11 cellular contexts compared by ENCODE assay signal in the genomic region with DNA sequence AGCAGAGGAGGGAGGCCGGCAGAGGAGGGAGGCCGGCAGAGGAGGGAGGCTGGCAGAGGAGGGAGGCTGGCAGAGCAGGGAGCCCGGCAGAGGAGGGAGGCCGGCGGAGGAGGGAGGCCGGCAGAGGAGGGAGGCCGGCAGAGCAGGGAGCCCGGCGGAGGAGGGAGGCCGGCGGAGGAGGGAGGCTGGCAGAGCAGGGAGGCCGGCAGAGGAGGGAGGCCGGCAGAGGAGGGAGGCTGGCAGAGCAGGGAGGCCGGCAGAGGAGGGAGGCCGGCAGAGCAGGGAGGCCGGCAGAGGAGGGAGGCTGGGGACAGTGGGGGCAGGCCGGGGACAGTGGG. TPM values are rescaled to one million over a fixed set of nuclear protein-coding genes. Genes with fewer than 3 reads are reported as not detected.
A peak's percentile ranks its signal among the peaks of the same experiment; 100 is the strongest.
DNase-seq lines count a peak whose midpoint lies in the region; ATAC-seq and TF ChIP-seq lines count a peak whose summit lies in the region.
"Not testable (repeated sequence)": the region's sequence is repeated elsewhere in the genome, so short reads cannot be mapped to it uniquely, and the experiment has no call there.
"Had no signal": no experiment of that assay in that cellular context is flagged by ENCODE, and none has a peak within 500 bp of the region (broad histone marks: within the 10 kb centered on the region; RNA-seq: fewer than 3 reads in every experiment).

No MANE protein-coding gene starts in this region.

- peaks cover 50% of the 10 kb centered on the region for H3K4me1 Mint-ChIP-seq in CD4-positive, alpha-beta T cell (ENCODE audit: low read depth)
- peaks cover 44% of the 10 kb centered on the region for H3K4me1 Mint-ChIP-seq in activated naive CD4-positive, alpha-beta T cell treated with anti-CD3 and anti-CD28 coated beads, Interleukin-2, amount 10 ng/mL, durations not matched to agents 7 days and 5 days
- H3K4me1 Mint-ChIP-seq in dendritic cell treated with granulocyte-macrophage colony-stimulating factor and Interleukin-4, amounts not matched to agents 40 ng/mL and 50 ng/mL, for 4 days (ENCODE audit: low read depth) = peaks cover 88% of the 10 kb centered on the region
- H3K4me1 Mint-ChIP-seq in memory B cell (peaks cover 58% of the 10 kb centered on the region), nephron progenitor cell (peaks cover 45% of the 10 kb centered on the region)

- TF ChIP-seq CTCF in CD4-positive, alpha-beta T cell (IDR thresholded peaks at IDR 0.05); heart left ventricle (IDR thresholded peaks at IDR 0.05); nephron progenitor cell (IDR thresholded peaks at IDR 0.05); gastrocnemius medialis (IDR thresholded peaks at IDR 0.05 in 4 of 5, conservative IDR thresholded peaks at IDR 0.05 in 1 of 5); suprapubic skin (IDR thresholded peaks at IDR 0.05): not testable (repeated sequence)

- TF ChIP-seq POLR2A in heart left ventricle (IDR thresholded peaks at IDR 0.05); gastrocnemius medialis (IDR thresholded peaks at IDR 0.05); suprapubic skin (IDR thresholded peaks at IDR 0.05): not testable (repeated sequence)

- H3K4me1 ChIP-seq in heart left ventricle (peaks cover 11 to 52% (median 35%) of the 10 kb centered on the region in 12 donors), gastrocnemius medialis (peaks cover 0 to 23% of the 10 kb centered on the region in 2 donors), suprapubic skin (peaks cover 94% of the 10 kb centered on the region)

- 83 to 93% (median 87%) methylated on average over 17 of the region's 17 CpGs for WGBS in heart left ventricle, 4 donors
- 68% methylated on average over 17 of the region's 17 CpGs for WGBS in suprapubic skin

- H3K36me3 ChIP-seq in heart left ventricle, gastrocnemius medialis, suprapubic skin: not testable (repeated sequence)

- ATAC-seq in CD4-positive, alpha-beta T cell (ENCODE audit: poor library complexity); heart left ventricle; memory B cell (ENCODE audit: low read depth); gastrocnemius medialis: not testable (repeated sequence)

- not testable (repeated sequence) for H3K27ac ChIP-seq in CD4-positive, alpha-beta T cell (ENCODE audit: low read depth, low read length)
- H3K27ac ChIP-seq in heart left ventricle (peak overlapping the region in 9 of 12 donors; percentile 39 to 93 (median 51)), gastrocnemius medialis (peak overlapping the region; percentile 58 to 73 (median 66)), suprapubic skin (peak overlapping the region; percentile 77)

- H3K27me3 Mint-ChIP-seq in CD4-positive, alpha-beta T cell; activated naive CD4-positive, alpha-beta T cell treated with anti-CD3 and anti-CD28 coated beads, Interleukin-2, amount 10 ng/mL, durations not matched to agents 7 days and 5 days; dendritic cell treated with granulocyte-macrophage colony-stimulating factor and Interleukin-4, amounts not matched to agents 40 ng/mL and 50 ng/mL, for 4 days; memory B cell: not testable (repeated sequence)
- H3K27me3 Mint-ChIP-seq in nephron progenitor cell (ENCODE audit: low read depth, poor library complexity) = peaks cover 30% of the 10 kb centered on the region

- peak in 1 of 10 experiments; percentile 0 for DNase-seq in CD4-positive, alpha-beta T cell
- not testable (repeated sequence) for DNase-seq in activated naive CD4-positive, alpha-beta T cell treated with anti-CD3 and anti-CD28 coated beads, Interleukin-2, amount 10 ng/mL, durations not matched to agents 7 days and 5 days; memory B cell (ENCODE audit: low spot score in 2 of 2); nephron progenitor cell; suprapubic skin (ENCODE audit: low spot score in 2 of 2)
- peak in 1 of 5 donors; percentile 36 for DNase-seq in heart left ventricle
- peak in 1 of 2 donors; percentile 2 for DNase-seq in gastrocnemius medialis

- H3K36me3 Mint-ChIP-seq in CD4-positive, alpha-beta T cell (ENCODE audit: low read depth) = peaks cover 14% of the 10 kb centered on the region
- H3K36me3 Mint-ChIP-seq in activated naive CD4-positive, alpha-beta T cell treated with anti-CD3 and anti-CD28 coated beads, Interleukin-2, amount 10 ng/mL, durations not matched to agents 7 days and 5 days = peaks cover 12% of the 10 kb centered on the region
- peaks cover 36% of the 10 kb centered on the region for H3K36me3 Mint-ChIP-seq in dendritic cell treated with granulocyte-macrophage colony-stimulating factor and Interleukin-4, amounts not matched to agents 40 ng/mL and 50 ng/mL, for 4 days (ENCODE audit: low read depth)
- not testable (repeated sequence) for H3K36me3 Mint-ChIP-seq in memory B cell; nephron progenitor cell (ENCODE audit: low read depth)

- CTCF ChIA-PET in CD4-positive, alpha-beta T cell (lab: Charles Lee); activated naive CD4-positive, alpha-beta T cell treated with anti-CD3 and anti-CD28 coated beads, Interleukin-2, amount 10 ng/mL, durations not matched to agents 7 days and 5 days (lab: Charles Lee): not testable (repeated sequence)

- H3K27me3 ChIP-seq in CD4-positive, alpha-beta T cell (ENCODE audit: control insufficient read depth, insufficient read depth, low read length); heart left ventricle; suprapubic skin: not testable (repeated sequence)
- H3K27me3 ChIP-seq in gastrocnemius medialis = peaks cover 32 to 56% (median 55%) of the 10 kb centered on the region in 3 donors

- in situ Hi-C loops in gastrocnemius medialis (cut with MboI; ENCODE audit: low sequenced_read_pairs in 4 of 4) = not testable (repeated sequence)

- H3K4me3 Mint-ChIP-seq in CD4-positive, alpha-beta T cell; activated naive CD4-positive, alpha-beta T cell treated with anti-CD3 and anti-CD28 coated beads, Interleukin-2, amount 10 ng/mL, durations not matched to agents 7 days and 5 days; dendritic cell treated with granulocyte-macrophage colony-stimulating factor and Interleukin-4, amounts not matched to agents 40 ng/mL and 50 ng/mL, for 4 days; nephron progenitor cell: not testable (repeated sequence)
- peak overlapping the region; percentile 52 for H3K4me3 Mint-ChIP-seq in memory B cell

- POLR2A ChIA-PET in CD4-positive, alpha-beta T cell (lab: Charles Lee) = not testable (repeated sequence)

- H3K9me3 ChIP-seq in CD4-positive, alpha-beta T cell (ENCODE audit: control insufficient read depth, low read length); heart left ventricle; gastrocnemius medialis; suprapubic skin: not testable (repeated sequence)

- peak overlapping the region in 4 of 12 donors; percentile 24 to 70 (median 32) for H3K4me3 ChIP-seq in heart left ventricle
- peak overlapping the region in 1 of 4 donors; percentile 37 for H3K4me3 ChIP-seq in gastrocnemius medialis
- peak overlapping the region; percentile 43 for H3K4me3 ChIP-seq in suprapubic skin

- TF ChIP-seq EP300 in suprapubic skin (IDR thresholded peaks at IDR 0.05) = not testable (repeated sequence)

- intact Hi-C loops in CD4-positive, alpha-beta T cell (cut with DNase I, micrococcal nuclease); dendritic cell treated with granulocyte-macrophage colony-stimulating factor and Interleukin-4, amounts not matched to agents 40 ng/mL and 50 ng/mL, for 4 days (cut with micrococcal nuclease); heart left ventricle (cut with DNase I); gastrocnemius medialis (cut with DNase I; ENCODE audit: low total_unique reads): not testable (repeated sequence)

- H3K27ac Mint-ChIP-seq in CD4-positive, alpha-beta T cell = peak overlapping the region; percentile 78
- H3K27ac Mint-ChIP-seq in activated naive CD4-positive, alpha-beta T cell treated with anti-CD3 and anti-CD28 coated beads, Interleukin-2, amount 10 ng/mL, durations not matched to agents 7 days and 5 days = peak overlapping the region; percentile 60
- H3K27ac Mint-ChIP-seq in dendritic cell treated with granulocyte-macrophage colony-stimulating factor and Interleukin-4, amounts not matched to agents 40 ng/mL and 50 ng/mL, for 4 days = peak overlapping the region; percentile 56
- H3K27ac Mint-ChIP-seq in memory B cell = peak overlapping the region; percentile 75
- peak overlapping the region; percentile 88 for H3K27ac Mint-ChIP-seq in nephron progenitor cell

- not testable (repeated sequence) for H3K9me3 Mint-ChIP-seq in CD4-positive, alpha-beta T cell; activated naive CD4-positive, alpha-beta T cell treated with anti-CD3 and anti-CD28 coated beads, Interleukin-2, amount 10 ng/mL, durations not matched to agents 7 days and 5 days; dendritic cell treated with granulocyte-macrophage colony-stimulating factor and Interleukin-4, amounts not matched to agents 40 ng/mL and 50 ng/mL, for 4 days; memory B cell; nephron progenitor cell

RNA-seq across cellular contexts. Expression of gene PRR33, which starts 17.9 kb away (rescaled TPM):
- total RNA-seq in CD4-positive, alpha-beta T cell = not detected
- total RNA-seq in heart left ventricle = 1 to 10 TPM in 8 of 9 donors, under 1 TPM in 1; 0.81 to 5.1 (median 2.4) TPM
- 1 to 10 TPM in 1 of 2 donors, under 1 TPM in 1; 0.08 to 4.6 TPM for polyA plus RNA-seq in heart left ventricle
- total RNA-seq in gastrocnemius medialis = 1 to 10 TPM in 2 of 4 donors, under 1 TPM in 2; 0.16 to 2.3 (median 1.0) TPM
- total RNA-seq in suprapubic skin = not detected
- total RNA-seq: Daoy, H9, OCI-LY7 had no signal

RNA-seq across cellular contexts. Expression of gene LSP1, which starts 20.9 kb away (rescaled TPM):
- total RNA-seq in CD4-positive, alpha-beta T cell = 100 to 1,000 TPM; 228 to 232 TPM
- total RNA-seq in heart left ventricle = 10 to 100 TPM; 11.4 to 86.8 (median 16.4) TPM
- 10 to 100 TPM; 10.0 to 20.6 TPM for polyA plus RNA-seq in heart left ventricle
- 10 to 100 TPM in 1 of 4 donors, 1 to 10 TPM in 3; 3.0 to 13.5 (median 5.5) TPM for total RNA-seq in gastrocnemius medialis
- total RNA-seq in suprapubic skin = 100 to 1,000 TPM in 2 of 4 donors, 10 to 100 TPM in 2; 70.4 to 134 (median 107) TPM
- total RNA-seq: H9 had no signal

RNA-seq across cellular contexts. Expression of gene TNNI2, which starts 35.0 kb away (rescaled TPM):
- under 1 TPM in 1 of 2 experiments, not detected in 1; 0.50 TPM for total RNA-seq in CD4-positive, alpha-beta T cell
- total RNA-seq in heart left ventricle (1 to 10 TPM in 1 of 9 donors, under 1 TPM in 1, not detected in 7; 0.72 to 3.3 TPM), gastrocnemius medialis (1,000 to 10,000 TPM; 1,499 to 3,728 (median 2,254) TPM), suprapubic skin (10 to 100 TPM; 17.4 to 63.6 (median 27.2) TPM)
- under 1 TPM in 1 of 2 donors, not detected in 1; 0.22 TPM for polyA plus RNA-seq in heart left ventricle
- total RNA-seq: Daoy, H9 had no signal

RNA-seq across cellular contexts. Expression of gene SYT8, which starts 39.0 kb away (rescaled TPM):
- not detected for total RNA-seq in CD4-positive, alpha-beta T cell
- total RNA-seq in heart left ventricle = not detected
- under 1 TPM in 1 of 2 donors, not detected in 1; 0.08 TPM for polyA plus RNA-seq in heart left ventricle
- not detected for total RNA-seq in gastrocnemius medialis
- 100 to 1,000 TPM; 141 to 280 (median 193) TPM for total RNA-seq in suprapubic skin
- total RNA-seq: Daoy, H9, OCI-LY7 had no signal

RNA-seq across cellular contexts. Expression of gene TNNT3, which starts 45.7 kb away (rescaled TPM):
- total RNA-seq in CD4-positive, alpha-beta T cell = 10 to 100 TPM; 19.1 to 21.9 TPM
- 10 to 100 TPM; 17.1 to 84.5 (median 49.0) TPM for total RNA-seq in heart left ventricle
- 10 to 100 TPM; 40.8 to 45.5 TPM for polyA plus RNA-seq in heart left ventricle
- total RNA-seq in gastrocnemius medialis = 1,000 to 10,000 TPM; 1,260 to 3,441 (median 1,835) TPM
- 10 to 100 TPM in 1 of 4 donors, 1 to 10 TPM in 3; 1.5 to 12.9 (median 4.8) TPM for total RNA-seq in suprapubic skin
- total RNA-seq: Daoy, H9 had no signal

Comparison
In these comparisons a context has a peak if more than half of its experiments do, and no peak if none do; other contexts are left out.
1. RNA of gene TNNI2, which starts 35.0 kb away (total RNA-seq): 1,499 to 3,728 TPM in gastrocnemius medialis; 17.4 to 63.6 TPM in suprapubic skin, 0.50 TPM in CD4-positive, alpha-beta T cell and 0.72 to 3.3 TPM in heart left ventricle; every median in the first group is over 10 times any median in the second.
2. Peak in every context shown above with its lines, with median percentiles within 50 percentile points of each other: H3K27ac Mint-ChIP-seq.